Comparison of ENCODE assay signal across 6 cellular contexts in the genomic region with DNA sequence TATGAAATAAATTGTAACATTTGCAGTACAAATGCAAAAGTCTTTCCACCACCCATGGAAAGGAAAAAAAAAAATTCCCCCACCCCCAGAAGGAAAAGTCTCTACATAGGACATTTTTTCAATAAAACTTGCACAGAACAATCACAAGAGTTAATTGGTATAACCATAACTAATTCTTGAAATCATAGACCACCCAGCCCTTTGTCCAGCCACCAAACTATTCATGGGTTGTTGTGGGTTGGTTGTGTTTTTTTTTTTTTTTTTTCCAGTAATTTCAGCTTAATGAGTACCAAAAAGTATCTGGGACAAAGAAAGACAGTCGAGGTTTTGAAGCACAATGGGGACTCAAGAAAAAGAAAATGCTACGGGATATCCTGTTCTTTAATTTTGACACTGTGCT.
"Had no signal": no experiment of that assay in that cellular context is flagged by ENCODE, and none has a peak within 500 bp of the region (broad histone marks: within the 10 kb centered on the region; RNA-seq: fewer than 3 reads in every experiment).

No MANE protein-coding gene starts in this region.

- H3K4me3 Mint-ChIP-seq: HFFc6 had no signal

- H3K4me3 ChIP-seq: HAP-1, K562 had no signal

- H3K4me1 ChIP-seq: HAP-1 had no signal

- H3K27ac Mint-ChIP-seq: HFFc6 had no signal

- H3K9me3 ChIP-seq: HAP-1 had no signal

- DNase-seq: GOT3, H7, HFFc6, IMR-90 had no signal

- H3K36me3 ChIP-seq: HAP-1 had no signal
